7 cellular contexts compared by ENCODE assay signal in genomic region chr18:2123077-2123476, GRCh38.
"Had no signal": no experiment of that assay in that cellular context is flagged by ENCODE, and none has a peak within 500 bp of the region (broad histone marks: within the 10 kb centered on the region; RNA-seq: fewer than 3 reads in every experiment).

No MANE protein-coding gene starts in this region.

- H3K9me3 Mint-ChIP-seq: IgD-negative memory B cell had no signal

- H3K27ac Mint-ChIP-seq: IgD-negative memory B cell had no signal

- H3K27ac ChIP-seq: HL-60 had no signal

- H3K27me3 Mint-ChIP-seq: IgD-negative memory B cell had no signal

- H3K4me1 Mint-ChIP-seq: IgD-negative memory B cell had no signal

- DNase-seq: IMR-90, KBM-7, KG1 had no signal

- ATAC-seq: HepG2 had no signal

- FAIRE-seq: HepG2, HTR-8/SVneo had no signal

- H3K36me3 Mint-ChIP-seq: IgD-negative memory B cell had no signal

- H3K4me3 Mint-ChIP-seq: IgD-negative memory B cell had no signal
